Comparison of ENCODE assay signal across 26 cellular contexts in the genomic region with DNA sequence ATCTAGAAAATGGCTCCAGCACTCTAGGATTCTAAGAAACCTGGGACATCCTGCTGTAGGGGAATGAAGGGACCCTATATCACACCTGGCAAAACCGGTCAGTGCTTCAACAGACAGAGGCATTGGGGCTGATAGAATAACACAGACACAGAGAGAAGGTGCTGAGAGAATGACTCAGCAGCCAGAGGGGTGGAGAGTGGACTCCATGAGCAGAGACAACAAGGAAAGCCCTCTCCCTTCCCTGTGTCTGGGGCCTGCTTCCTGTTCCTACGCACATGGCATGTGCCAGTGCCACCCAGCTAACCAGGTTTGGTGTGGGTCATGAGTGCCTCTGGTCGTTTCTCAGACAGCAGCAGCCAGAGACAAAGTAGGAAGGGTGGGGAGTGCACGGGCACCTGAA.
A peak's percentile ranks its signal among the peaks of the same experiment; 100 is the strongest.
DNase-seq lines count a peak whose midpoint lies in the region; ATAC-seq and TF ChIP-seq lines count a peak whose summit lies in the region.
"Had no signal": no experiment of that assay in that cellular context is flagged by ENCODE, and none has a peak within 500 bp of the region (broad histone marks: within the 10 kb centered on the region; RNA-seq: fewer than 3 reads in every experiment).

No MANE protein-coding gene starts in this region.

- intact Hi-C loops in Calu3 (cut with micrococcal nuclease; ENCODE audit: unreplicated experiment) = no loop called here

- CTCF ChIA-PET in Calu3 (lab: Charles Lee) = no interaction called here

- H3K9me3 ChIP-seq in RWPE2 (ENCODE audit: severe bottlenecking) = no peaks in the 10 kb centered on the region
- H3K9me3 ChIP-seq: left ventricle myocardium inferior, psoas muscle, tibial nerve had no signal

- H3K27me3 Mint-ChIP-seq in Calu3 (ENCODE audit: unreplicated experiment) = peaks cover 15% of the 10 kb centered on the region

- no TSS peak for BruUV-seq in Calu3 (replicated peaks; lab: Mats Ljungman, UMichigan)

- peaks cover 4% of the 10 kb centered on the region; the same call in 1 of the 2 replicates for H3K27me3 ChIP-seq in H7 (ENCODE audit: control insufficient read depth, insufficient read depth, low read length)
- H3K27me3 ChIP-seq in RWPE2 (ENCODE audit: insufficient read depth, poor library complexity, severe bottlenecking) = no peaks in the 10 kb centered on the region
- H3K27me3 ChIP-seq: tibial nerve had no signal

- H3K4me1 ChIP-seq in RWPE2 (ENCODE audit: insufficient read depth, poor library complexity, severe bottlenecking) = peaks cover 4% of the 10 kb centered on the region
- H3K4me1 ChIP-seq: left ventricle myocardium inferior, psoas muscle, tibial nerve had no signal

- ATAC-seq in RWPE2 (ENCODE audit: low read depth) (peak; percentile 53; the same call in 1 of the 3 replicates), GM21717 (IDR thresholded peaks at IDR 0.05; ENCODE audit: unreplicated experiment) (no peak)
- ATAC-seq: CD8-positive, alpha-beta T cell; psoas muscle had no signal

- H3K36me3 Mint-ChIP-seq in Calu3 (ENCODE audit: insufficient read depth, unreplicated experiment) = no peaks in the 10 kb centered on the region
- H3K36me3 Mint-ChIP-seq: activated naive CD8-positive, alpha-beta T cell treated with anti-CD3 and anti-CD28 coated beads for 36 hours; CD8-positive, alpha-beta T cell had no signal

- H3K27ac ChIP-seq in RWPE2 (ENCODE audit: poor library complexity, severe bottlenecking) = no peak overlapping the region
- H3K27ac ChIP-seq: HL-60, KMS-11, left ventricle myocardium inferior, psoas muscle, RWPE1, tibial nerve had no signal

- H3K9me3 Mint-ChIP-seq in Calu3 (ENCODE audit: low read depth, unreplicated experiment) = no peaks in the 10 kb centered on the region
- H3K9me3 Mint-ChIP-seq: activated naive CD8-positive, alpha-beta T cell treated with anti-CD3 and anti-CD28 coated beads for 36 hours; activated T-helper 1 cell treated with anti-CD3 and anti-CD28 coated beads, Interleukin-12 subunit alpha, Interleukin-12 subunit beta, Interleukin-2, Interleukin-4 antibody, amounts not matched to agents 30 ng/mL and 10 ng/mL and 1 ng/mL, durations not matched to agents 14 hours and 24 hours and 36 hours; CD8-positive, alpha-beta T cell; HFFc6 had no signal

- H3K27ac Mint-ChIP-seq in Calu3 (ENCODE audit: unreplicated experiment) = peak overlapping the region; percentile 68
- H3K27ac Mint-ChIP-seq: activated naive CD8-positive, alpha-beta T cell treated with anti-CD3 and anti-CD28 coated beads for 36 hours; activated T-helper 1 cell treated with anti-CD3 and anti-CD28 coated beads, Interleukin-12 subunit alpha, Interleukin-12 subunit beta, Interleukin-2, Interleukin-4 antibody, amounts not matched to agents 30 ng/mL and 10 ng/mL and 1 ng/mL, durations not matched to agents 14 hours and 24 hours and 36 hours; CD8-positive, alpha-beta T cell; HFFc6 had no signal

- peak; percentile 30 for DNase-seq in Calu3
- DNase-seq in H7 = peak; percentile 42
- DNase-seq in RWPE2 (ENCODE audit: low spot score) = no peak
- DNase-seq in iPS-NIHi7 (ENCODE audit: extremely low spot score) = peak; percentile 43
- no peak for DNase-seq in anterior cingulate cortex (lab: John Stamatoyannopoulos, UW)
- no peak for DNase-seq in NCI-H128 (lab: John Stamatoyannopoulos, UW; ENCODE audit: unreplicated experiment)
- DNase-seq: activated CD4-positive, CD25-positive, alpha-beta regulatory T cell treated with anti-CD3 and anti-CD28 coated beads, Interleukin-2, amount 50 U/mL, for 72 hours; activated naive CD8-positive, alpha-beta T cell treated with anti-CD3 and anti-CD28 coated beads for 36 hours; CD8-positive, alpha-beta T cell; effector memory CD4-positive, alpha-beta T cell; HFFc6; left ventricle myocardium inferior; midbrain; NCI-H1092; NCI-H2107; NCI-H510A treated with DMSO at 0.1 percent for 48 hours; psoas muscle; stimulated activated CD4-positive, alpha-beta T cell treated with anti-CD3 and anti-CD28 coated beads, Interleukin-1b, Interleukin-23, amount 100 ng/mL, for 48 hours; stimulated activated naive CD4-positive, alpha-beta T cell treated with Interleukin-2 at 50 U/mL for 16 hours; T1000 had no signal

- no peaks in the 10 kb centered on the region for H3K36me3 ChIP-seq in H7 (replicated peaks; ENCODE audit: control insufficient read depth, insufficient read depth, low read length)
- H3K36me3 ChIP-seq in RWPE2 (ENCODE audit: low read depth) = no peaks in the 10 kb centered on the region
- H3K36me3 ChIP-seq: left ventricle myocardium inferior, tibial nerve had no signal

- H3K4me1 Mint-ChIP-seq in Calu3 (ENCODE audit: low read depth, unreplicated experiment) = peaks cover 19% of the 10 kb centered on the region

- no peak for TF ChIP-seq CTCF in Calu3 (IDR thresholded peaks at IDR 0.05; ENCODE audit: unreplicated experiment)
- TF ChIP-seq CTCF in RWPE2 (IDR thresholded peaks at IDR 0.05; ENCODE audit: poor library complexity, severe bottlenecking) = no peak

- H3K4me3 Mint-ChIP-seq in Calu3 (ENCODE audit: low read depth, unreplicated experiment) = no peak overlapping the region
- H3K4me3 Mint-ChIP-seq: activated naive CD8-positive, alpha-beta T cell treated with anti-CD3 and anti-CD28 coated beads for 36 hours; activated T-helper 1 cell treated with anti-CD3 and anti-CD28 coated beads, Interleukin-12 subunit alpha, Interleukin-12 subunit beta, Interleukin-2, Interleukin-4 antibody, amounts not matched to agents 30 ng/mL and 10 ng/mL and 1 ng/mL, durations not matched to agents 14 hours and 24 hours and 36 hours; CD8-positive, alpha-beta T cell had no signal

- H3K4me3 ChIP-seq in H7 (ENCODE audit: insufficient read depth, low read depth, low read length) (no peak overlapping the region), RWPE2 (ENCODE audit: severe bottlenecking) (no peak overlapping the region)
- H3K4me3 ChIP-seq: left ventricle myocardium inferior, psoas muscle, tibial nerve had no signal

Comparison
In these comparisons a context has a peak if more than half of its experiments do, and no peak if none do; other contexts are left out.
1. DNase-seq: peak in Calu3 (single experiment), H7 (single experiment) and iPS-NIHi7 (single experiment); none in RWPE2 (single experiment), anterior cingulate cortex (0 of 58) and NCI-H128 (single experiment).